Comparison of ENCODE assay signal across 19 cellular contexts in genomic region chr16:17116595-17117322, GRCh38.
DNase-seq lines count a peak whose midpoint lies in the region; ATAC-seq, FAIRE-seq and TF ChIP-seq lines count a peak whose summit lies in the region.
"Had no signal": no experiment of that assay in that cellular context is flagged by ENCODE, and none has a peak within 500 bp of the region (broad histone marks: within the 10 kb centered on the region; RNA-seq: fewer than 3 reads in every experiment).

No MANE protein-coding gene starts in this region.

- H3K27ac Mint-ChIP-seq in activated naive CD4-positive, alpha-beta T cell treated with anti-CD3 and anti-CD28 coated beads, Interleukin-2, amount 10 ng/mL, durations not matched to agents 7 days and 5 days = peak overlapping the region; percentile 21
- H3K27ac Mint-ChIP-seq in stimulated activated effector memory CD8-positive, alpha-beta T cell treated with anti-CD3 and anti-CD28 coated beads, Interleukin-12 subunit alpha, Interleukin-12 subunit beta, amount 100 ng/mL, for 72 hours = peak overlapping the region; percentile 15

- no peaks in the 10 kb centered on the region for H3K9me1 ChIP-seq in K562 (ENCODE audit: control insufficient read depth, insufficient read depth, low read length)

- CTCF ChIA-PET in activated naive CD4-positive, alpha-beta T cell treated with anti-CD3 and anti-CD28 coated beads, Interleukin-2, amount 10 ng/mL, durations not matched to agents 7 days and 5 days (lab: Charles Lee) = no interaction called here
- CTCF ChIA-PET in K562 (lab: Yijun Ruan, JAX; ENCODE audit: low intra/inter-chr PET ratio) = no interaction called here

- no peak for ATAC-seq in K562
- ATAC-seq in stimulated activated effector memory CD8-positive, alpha-beta T cell treated with anti-CD3 and anti-CD28 coated beads, Interleukin-12 subunit alpha, Interleukin-12 subunit beta, amount 100 ng/mL, for 72 hours = no peak
- ATAC-seq in activated CD4-positive, CD25-positive, alpha-beta regulatory T cell treated with anti-CD3 and anti-CD28 coated beads, Interleukin-2, amount 50 U/mL, for 24 hours = no peak
- ATAC-seq: A549, HCT116 had no signal

- H3K9ac ChIP-seq in K562 (ENCODE audit: insufficient read depth in 1 of 2, low read depth in 2 of 2, low read length in 2 of 2) = no peak overlapping the region
- H3K9ac ChIP-seq: GM23248 had no signal

- no peak for TF ChIP-seq POLR2A in K562 (conservative IDR thresholded peaks at IDR 0.05)

- WGBS in K562 (ENCODE audit: insufficient coverage, low coverage, missing lambda C conversion rate) = 45% methylated on average over 4 of the region's 4 CpGs

- H3K4me1 Mint-ChIP-seq in activated naive CD4-positive, alpha-beta T cell treated with anti-CD3 and anti-CD28 coated beads, Interleukin-2, amount 10 ng/mL, durations not matched to agents 7 days and 5 days = no peaks in the 10 kb centered on the region
- H3K4me1 Mint-ChIP-seq in stimulated activated effector memory CD8-positive, alpha-beta T cell treated with anti-CD3 and anti-CD28 coated beads, Interleukin-12 subunit alpha, Interleukin-12 subunit beta, amount 100 ng/mL, for 72 hours = no peaks in the 10 kb centered on the region
- H3K4me1 Mint-ChIP-seq: CD14-positive monocyte had no signal

- no peak for TF ChIP-seq EP300 in K562 (IDR thresholded peaks at IDR 0.05; ENCODE audit: low read length)

- no peak for TF ChIP-seq RAD21 in K562 (CRISPR knock-in tag; conservative IDR thresholded peaks at IDR 0.05 in 1 of 2, IDR thresholded peaks at IDR 0.05 in 1 of 2)

- H3K27ac ChIP-seq in K562 (ENCODE audit: extremely low read depth, low read depth, low read length) = no peak overlapping the region
- H3K27ac ChIP-seq: A549, GM23248 had no signal

- POLR2A ChIA-PET in K562 (lab: Yijun Ruan, JAX) = interaction anchor here (0.7 kb wide), 1 partner anchor 9 kb away, joined by 3 read pairs; no protein-coding TSS in a partner anchor

- intact Hi-C loops in K562 (cut with micrococcal nuclease) = no loop called here

- H3K4me2 ChIP-seq in K562 (ENCODE audit: insufficient read depth, low read length) = no peak overlapping the region
- H3K4me2 ChIP-seq: A549 had no signal

- H3K27me3 ChIP-seq in K562 (ENCODE audit: control insufficient read depth in 2 of 2, insufficient read depth in 2 of 2, low read length in 2 of 2) = no peaks in the 10 kb centered on the region

- no peak overlapping the region for H3K4me3 Mint-ChIP-seq in activated naive CD4-positive, alpha-beta T cell treated with anti-CD3 and anti-CD28 coated beads, Interleukin-2, amount 10 ng/mL, durations not matched to agents 7 days and 5 days
- H3K4me3 Mint-ChIP-seq in stimulated activated effector memory CD8-positive, alpha-beta T cell treated with anti-CD3 and anti-CD28 coated beads, Interleukin-12 subunit alpha, Interleukin-12 subunit beta, amount 100 ng/mL, for 72 hours = no peak overlapping the region
- H3K4me3 Mint-ChIP-seq: CD14-positive monocyte; CD8-positive, alpha-beta memory T cell had no signal

- H2AFZ ChIP-seq in K562 (ENCODE audit: low read depth, low read length) = no peak overlapping the region
- H2AFZ ChIP-seq: GM23248 had no signal

- H3K9me3 ChIP-seq in K562 (replicated peaks; ENCODE audit: control insufficient read depth, insufficient read depth, low read depth, low read length) = no peaks in the 10 kb centered on the region
- H3K9me3 ChIP-seq: A549, Caco-2 had no signal

- no peaks in the 10 kb centered on the region for H3K4me1 ChIP-seq in K562 (replicated peaks in 1 of 2; ENCODE audit: control insufficient read depth in 2 of 2, insufficient read depth in 2 of 2, low read length in 2 of 2)
- H3K4me1 ChIP-seq: A549 had no signal

- peaks cover 27% of the 10 kb centered on the region for H3K36me3 Mint-ChIP-seq in activated naive CD4-positive, alpha-beta T cell treated with anti-CD3 and anti-CD28 coated beads, Interleukin-2, amount 10 ng/mL, durations not matched to agents 7 days and 5 days
- peaks cover 6% of the 10 kb centered on the region for H3K36me3 Mint-ChIP-seq in stimulated activated effector memory CD8-positive, alpha-beta T cell treated with anti-CD3 and anti-CD28 coated beads, Interleukin-12 subunit alpha, Interleukin-12 subunit beta, amount 100 ng/mL, for 72 hours

- no peak for DNase-seq in activated naive CD4-positive, alpha-beta T cell treated with anti-CD3 and anti-CD28 coated beads, Interleukin-2, amount 10 ng/mL, durations not matched to agents 7 days and 5 days
- DNase-seq in activated naive CD4-positive, alpha-beta T cell treated with anti-CD3 and anti-CD28 coated beads, Interleukin-2, amount 50 U/mL, for 16 hours = no peak
- peak; percentile 5 for DNase-seq in DMS79 treated with DMSO at 0.1 percent for 48 hours (lab: John Stamatoyannopoulos, UW)
- no peak for DNase-seq in K562 (ENCODE audit: extremely low read depth in 1 of 4, low spot score in 3 of 4)
- DNase-seq in stimulated activated effector memory CD8-positive, alpha-beta T cell treated with anti-CD3 and anti-CD28 coated beads, Interleukin-12 subunit alpha, Interleukin-12 subunit beta, amount 100 ng/mL, for 72 hours (ENCODE audit: low spot score in 2 of 2) = no peak
- DNase-seq in DMS53 treated with DMSO at 0.1 percent for 48 hours (lab: John Stamatoyannopoulos, UW; ENCODE audit: unreplicated experiment) = no peak
- DNase-seq in NCI-H748 (lab: John Stamatoyannopoulos, UW; ENCODE audit: unreplicated experiment) = no peak
- DNase-seq: Caco-2; CD8-positive, alpha-beta memory T cell; DMS53; EL; GM23248; KBM-7 had no signal

- FAIRE-seq in K562 (lab: Jason Lieb, UNC) = no peak
- FAIRE-seq: A549, G401.6, H54 had no signal

- no peaks in the 10 kb centered on the region for H3K36me3 ChIP-seq in K562 (ENCODE audit: control insufficient read depth, insufficient read depth, low read length)

- no peaks in the 10 kb centered on the region for H3K79me2 ChIP-seq in K562 (ENCODE audit: control insufficient read depth, insufficient read depth, low read length)

- H4K20me1 ChIP-seq in K562 (replicated peaks; ENCODE audit: control insufficient read depth, insufficient read depth, low read length) = peaks cover 13% of the 10 kb centered on the region

- BruUV-seq in K562 (replicated peaks; lab: Mats Ljungman, UMichigan) = no TSS peak

- H3K4me3 ChIP-seq in K562 = no peak overlapping the region
- H3K4me3 ChIP-seq: A549, GM23248 had no signal

- H3K27me3 Mint-ChIP-seq in activated naive CD4-positive, alpha-beta T cell treated with anti-CD3 and anti-CD28 coated beads, Interleukin-2, amount 10 ng/mL, durations not matched to agents 7 days and 5 days = no peaks in the 10 kb centered on the region
- H3K27me3 Mint-ChIP-seq: CD8-positive, alpha-beta memory T cell had no signal

- no peak for TF ChIP-seq CTCF in K562 (IDR thresholded peaks at IDR 0.05 in 2 of 3, conservative IDR thresholded peaks at IDR 0.05 in 1 of 3; ENCODE audit: insufficient read depth in 2 of 3, low read depth in 1 of 3, low read length in 3 of 3)

- in situ Hi-C loops in K562 (cut with MboI) = no loop called here

- no peaks in the 10 kb centered on the region for H3K9me3 Mint-ChIP-seq in activated naive CD4-positive, alpha-beta T cell treated with anti-CD3 and anti-CD28 coated beads, Interleukin-2, amount 10 ng/mL, durations not matched to agents 7 days and 5 days
- no peaks in the 10 kb centered on the region for H3K9me3 Mint-ChIP-seq in stimulated activated effector memory CD8-positive, alpha-beta T cell treated with anti-CD3 and anti-CD28 coated beads, Interleukin-12 subunit alpha, Interleukin-12 subunit beta, amount 100 ng/mL, for 72 hours
- H3K9me3 Mint-ChIP-seq: CD14-positive monocyte; CD8-positive, alpha-beta memory T cell had no signal

TF ChIP-seq in K562, 482 proteins besides CTCF, POLR2A, EP300 and RAD21 (continues in another document):
- TF ChIP-seq ZNF561 (CRISPR knock-in tag; conservative IDR thresholded peaks at IDR 0.05) = no peak
